In the genomic region with DNA sequence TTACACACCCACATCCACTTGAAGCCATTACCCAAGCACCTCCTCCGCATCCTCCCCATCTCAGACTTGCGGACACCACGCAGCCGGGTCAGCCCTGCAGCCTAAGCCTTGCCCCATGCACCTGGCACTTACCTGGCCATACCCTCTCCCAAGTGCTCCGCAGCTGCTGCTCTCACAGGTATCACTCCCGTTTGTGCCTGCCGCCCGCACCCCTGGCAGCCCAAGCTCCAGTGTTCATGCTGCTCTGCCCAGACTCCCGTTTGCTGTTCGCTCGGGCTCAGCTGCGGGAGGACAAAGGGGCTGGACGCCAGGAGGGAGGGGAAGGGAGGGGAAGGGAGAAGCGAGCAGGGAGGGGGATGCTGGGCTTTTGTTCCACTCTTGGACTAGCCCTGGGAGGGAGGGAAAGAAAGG, we compare ENCODE assay signal across 12 cellular contexts. TPM values are rescaled to one million over a fixed set of nuclear protein-coding genes. Genes with fewer than 3 reads are reported as not detected.
A peak's percentile ranks its signal among the peaks of the same experiment; 100 is the strongest.
DNase-seq lines count a peak whose midpoint lies in the region; FAIRE-seq and TF ChIP-seq lines count a peak whose summit lies in the region.
"Had no signal": no experiment of that assay in that cellular context is flagged by ENCODE, and none has a peak within 500 bp of the region (broad histone marks: within the 10 kb centered on the region; RNA-seq: fewer than 3 reads in every experiment).

A gene with protein sequence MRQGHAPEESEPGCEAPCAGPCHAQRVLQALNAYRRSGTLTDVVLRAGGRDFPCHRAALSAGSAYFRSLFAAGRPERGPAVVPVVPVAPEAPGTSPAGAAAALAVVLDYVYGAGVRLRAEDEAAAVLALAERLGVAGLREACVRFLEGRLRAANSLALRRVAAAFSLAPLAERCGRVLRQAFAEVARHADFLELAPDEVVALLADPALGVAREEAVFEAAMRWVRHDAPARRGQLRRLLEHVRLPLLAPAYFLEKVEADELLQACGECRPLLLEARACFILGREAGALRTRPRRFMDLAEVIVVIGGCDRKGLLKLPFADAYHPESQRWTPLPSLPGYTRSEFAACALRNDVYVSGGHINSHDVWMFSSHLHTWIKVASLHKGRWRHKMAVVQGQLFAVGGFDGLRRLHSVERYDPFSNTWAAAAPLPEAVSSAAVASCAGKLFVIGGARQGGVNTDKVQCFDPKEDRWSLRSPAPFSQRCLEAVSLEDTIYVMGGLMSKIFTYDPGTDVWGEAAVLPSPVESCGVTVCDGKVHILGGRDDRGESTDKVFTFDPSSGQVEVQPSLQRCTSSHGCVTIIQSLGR (minus strand): TSS at position 293 of the 411 bp plus-strand sequence. CDS start 2,574 bp downstream, outside the sequence.

- H3K36me3 ChIP-seq in kidney (ENCODE audit: control insufficient read depth in 1 of 2, insufficient read depth in 2 of 2, low read length in 2 of 2) = no peaks in the 10 kb centered on the region

- no peak for TF ChIP-seq CTCF in type B pancreatic cell (conservative IDR thresholded peaks at IDR 0.05)
- no peak for TF ChIP-seq CTCF in kidney (IDR thresholded peaks at IDR 0.05; ENCODE audit: borderline replicate concordance, extremely low read depth, insufficient read depth)

- H3K9me3 Mint-ChIP-seq in activated CD4-positive, alpha-beta T cell treated with anti-CD3 and anti-CD28 coated beads, Interleukin-2, amount 10 ng/mL, durations not matched to agents 24 days and 14 days = peaks cover 8% of the 10 kb centered on the region
- peaks cover 7% of the 10 kb centered on the region for H3K9me3 Mint-ChIP-seq in type B pancreatic cell

- no peak for FAIRE-seq in kidney (lab: Jason Lieb, UNC)

- peak within 1 kb of the TSS; percentile 35 for H3K4me3 Mint-ChIP-seq in activated CD4-positive, alpha-beta T cell treated with anti-CD3 and anti-CD28 coated beads, Interleukin-2, amount 10 ng/mL, durations not matched to agents 24 days and 14 days
- H3K4me3 Mint-ChIP-seq in type B pancreatic cell = peak within 1 kb of the TSS; percentile 76
- H3K4me3 Mint-ChIP-seq: activated T-cell treated with anti-CD3 and anti-CD28 coated beads, Interleukin-2, amount 50 U/mL, for 24 hours had no signal

- peaks cover 0 to 10% of the 10 kb centered on the region in 2 donors for H3K4me1 ChIP-seq in kidney (ENCODE audit: control insufficient read depth in 1 of 2, insufficient read depth in 1 of 2, low read depth in 1 of 2, low read length in 2 of 2)

- H3K4me1 Mint-ChIP-seq in activated CD4-positive, alpha-beta T cell treated with anti-CD3 and anti-CD28 coated beads, Interleukin-2, amount 10 ng/mL, durations not matched to agents 24 days and 14 days = peaks cover 23% of the 10 kb centered on the region
- H3K4me1 Mint-ChIP-seq in type B pancreatic cell (ENCODE audit: unreplicated experiment) = peaks cover 6% of the 10 kb centered on the region

- H3K27ac Mint-ChIP-seq in activated CD4-positive, alpha-beta T cell treated with anti-CD3 and anti-CD28 coated beads, Interleukin-2, amount 10 ng/mL, durations not matched to agents 24 days and 14 days = peak within 1 kb of the TSS; percentile 29
- no peak within 1 kb of the TSS for H3K27ac Mint-ChIP-seq in type B pancreatic cell
- H3K27ac Mint-ChIP-seq: activated T-cell treated with anti-CD3 and anti-CD28 coated beads, Interleukin-2, amount 50 U/mL, for 24 hours had no signal

- no peak within 1 kb of the TSS for H3K27ac ChIP-seq in kidney (ENCODE audit: low read depth in 2 of 2, low read length in 2 of 2)

- DNase-seq in activated CD4-positive, alpha-beta T cell treated with anti-CD3 and anti-CD28 coated beads, Interleukin-2, amount 10 ng/mL, durations not matched to agents 24 days and 14 days = no peak
- no peak for DNase-seq in activated CD4-positive, alpha-beta T cell treated with anti-CD3 and anti-CD28 coated beads for 4 hours
- DNase-seq in amygdala (lab: John Stamatoyannopoulos, UW) (peak in 33 of 56 donors; percentile 10 to 71 (median 34)), iPS-NIHi7 (ENCODE audit: extremely low spot score) (peak; percentile 37), type B pancreatic cell (ENCODE audit: extremely low spot score, unreplicated experiment) (no peak), D341Med (ENCODE audit: low spot score) (no peak), kidney (no peak), HCEC 1CT (no peak)
- DNase-seq: activated T-cell treated with anti-CD3 and anti-CD28 coated beads, Interleukin-2, amount 50 U/mL, for 24 hours; effector CD4-positive, alpha-beta T cell; foreskin fibroblast; NCI-H1436 had no signal

- intact Hi-C loops in activated CD4-positive, alpha-beta T cell treated with anti-CD3 and anti-CD28 coated beads, Interleukin-2, amount 10 ng/mL, durations not matched to agents 24 days and 14 days (cut with micrococcal nuclease) = no loop called here
- intact Hi-C loops in kidney (cut with DNase I) = no loop called here

- H3K27me3 Mint-ChIP-seq in activated CD4-positive, alpha-beta T cell treated with anti-CD3 and anti-CD28 coated beads, Interleukin-2, amount 10 ng/mL, durations not matched to agents 24 days and 14 days = peaks cover 45% of the 10 kb centered on the region
- peaks cover 57% of the 10 kb centered on the region for H3K27me3 Mint-ChIP-seq in type B pancreatic cell

- H3K9ac ChIP-seq in kidney (ENCODE audit: low read length in 2 of 2) = no peak within 1 kb of the TSS

- peaks cover 5% of the 10 kb centered on the region for H3K36me3 Mint-ChIP-seq in activated CD4-positive, alpha-beta T cell treated with anti-CD3 and anti-CD28 coated beads, Interleukin-2, amount 10 ng/mL, durations not matched to agents 24 days and 14 days (ENCODE audit: low read depth)
- H3K36me3 Mint-ChIP-seq in type B pancreatic cell = peaks cover 7% of the 10 kb centered on the region

- H3K4me3 ChIP-seq in kidney (ENCODE audit: low read length in 2 of 2) = no peak within 1 kb of the TSS

- H3K9me3 ChIP-seq in kidney (ENCODE audit: control insufficient read depth in 1 of 2, low read length in 2 of 2) = no peaks in the 10 kb centered on the region

RNA-seq across cellular contexts. Expression of the gene that starts here (rescaled TPM):
- total RNA-seq in activated CD4-positive, alpha-beta T cell treated with anti-CD3 and anti-CD28 coated beads, Interleukin-2, amount 10 ng/mL, durations not matched to agents 24 days and 14 days = 1.7 and 2.0 TPM in 2 replicates
- 0.67 and 1.6 TPM in 2 replicates for total RNA-seq in type B pancreatic cell (ENCODE audit: low replicate concordance)
- total RNA-seq in kidney = 1.8 TPM
- 0.26 TPM for polyA plus RNA-seq in kidney (ENCODE audit: insufficient read depth, low read depth, low replicate concordance)

Comparison
In these comparisons a context has a peak if more than half of its experiments do, and no peak if none do; other contexts are left out.
1. DNase-seq: peak in amygdala (33 of 56) and iPS-NIHi7 (single experiment); none in activated CD4-positive, alpha-beta T cell treated with anti-CD3 and anti-CD28 coated beads, Interleukin-2, amount 10 ng/mL, durations not matched to agents 24 days and 14 days (single experiment), activated CD4-positive, alpha-beta T cell treated with anti-CD3 and anti-CD28 coated beads for 4 hours (0 of 2), type B pancreatic cell (single experiment), D341Med (single experiment), kidney (single experiment) and HCEC 1CT (single experiment).